8 cellular contexts compared by ENCODE assay signal in the genomic region with DNA sequence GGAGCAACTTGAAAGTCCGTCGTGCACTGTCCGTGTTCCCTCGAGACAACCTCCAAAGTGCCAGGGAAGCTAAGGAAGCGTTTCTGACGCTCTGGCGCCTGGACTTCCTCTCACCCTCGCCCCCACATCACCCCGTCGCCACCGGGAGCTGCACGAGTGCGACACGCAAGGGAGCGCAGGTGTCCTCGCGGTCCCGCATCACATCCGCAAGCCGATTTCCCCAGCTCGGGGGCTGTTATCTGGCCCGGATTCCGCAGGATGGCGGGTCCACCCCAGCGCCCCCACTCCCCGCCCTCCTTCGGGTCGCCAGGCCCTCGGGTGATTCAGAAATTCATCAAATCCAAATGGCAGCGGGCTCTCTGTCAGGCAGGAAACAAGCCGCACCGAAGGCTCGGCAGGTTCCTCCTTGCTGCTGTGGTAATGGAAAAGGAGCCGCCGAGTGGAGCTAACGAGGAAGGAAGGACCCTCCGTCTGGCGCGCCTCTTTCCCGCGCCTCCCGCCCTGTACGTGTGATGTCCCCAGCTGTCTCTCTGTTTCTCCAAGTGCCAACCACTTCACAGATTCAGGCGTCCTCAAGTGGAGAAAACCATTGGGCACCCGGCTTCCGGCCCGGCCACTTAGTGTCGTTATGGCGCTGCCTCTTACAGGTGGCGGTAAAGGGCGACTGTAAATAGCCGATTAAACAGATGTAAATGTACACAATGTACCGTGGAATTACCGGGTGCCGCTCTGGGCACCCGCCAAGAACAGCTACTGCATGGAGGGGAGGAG. TPM values are rescaled to one million over a fixed set of nuclear protein-coding genes. Genes with fewer than 3 reads are reported as not detected.
A peak's percentile ranks its signal among the peaks of the same experiment; 100 is the strongest.
DNase-seq lines count a peak whose midpoint lies in the region; ATAC-seq and TF ChIP-seq lines count a peak whose summit lies in the region.

No MANE protein-coding gene starts in this region.

- H3K9me3 ChIP-seq in CD4-positive, alpha-beta memory T cell (ENCODE audit: control insufficient read depth in 1 of 2, low read length in 2 of 2) = no peaks in the 10 kb centered on the region
- H3K9me3 ChIP-seq in left ventricle myocardium inferior (replicated peaks) (no peaks in the 10 kb centered on the region), prostate gland (no peaks in the 10 kb centered on the region)

- H3K36me3 ChIP-seq in CD4-positive, alpha-beta memory T cell (ENCODE audit: insufficient read depth, low read length) = no peaks in the 10 kb centered on the region
- no peaks in the 10 kb centered on the region for H3K36me3 ChIP-seq in left ventricle myocardium inferior
- no peaks in the 10 kb centered on the region for H3K36me3 ChIP-seq in prostate gland

- no peaks in the 10 kb centered on the region for H3K27me3 ChIP-seq in CD4-positive, alpha-beta memory T cell (ENCODE audit: insufficient read depth, low read length)
- H3K27me3 ChIP-seq in left ventricle myocardium inferior (ENCODE audit: low read depth) = no peaks in the 10 kb centered on the region
- no peaks in the 10 kb centered on the region for H3K27me3 ChIP-seq in prostate gland (replicated peaks; ENCODE audit: insufficient read depth)

- intact Hi-C loops in CD4-positive, alpha-beta memory T cell (cut with micrococcal nuclease) = loop anchor here (1.0 to 5.0 kb wide), 9 partner anchors 26 to 816 kb away; a partner anchor contains a TSS
- intact Hi-C loops in left ventricle myocardium inferior (cut with micrococcal nuclease) (no loop called here), prostate gland (cut with DNase I) (loop anchor here (5.0 to 10.0 kb wide), 2 partner anchors 105 to 252 kb away; a partner anchor contains a TSS)

- peak; percentile 68 to 79 (median 77) for DNase-seq in CD4-positive, alpha-beta memory T cell
- DNase-seq in NB4 (ENCODE audit: low read depth) (peak; percentile 79), left ventricle myocardium inferior (peak; percentile 50), prostate gland (ENCODE audit: low spot score) (peak; percentile 69), foreskin melanocyte (no peak)
- peak; percentile 62 for DNase-seq in activated naive CD8-positive, alpha-beta T cell treated with anti-CD3 and anti-CD28 coated beads for 36 hours

- H3K36me3 Mint-ChIP-seq in CD4-positive, alpha-beta memory T cell = peaks cover 0 to 16% of the 10 kb centered on the region in 2 donors
- H3K36me3 Mint-ChIP-seq in activated naive CD8-positive, alpha-beta T cell treated with anti-CD3 and anti-CD28 coated beads for 36 hours = peaks cover 7% of the 10 kb centered on the region

- H3K4me1 ChIP-seq in CD4-positive, alpha-beta memory T cell (ENCODE audit: insufficient read depth, low read length) = peaks cover 55% of the 10 kb centered on the region
- H3K4me1 ChIP-seq in left ventricle myocardium inferior (peaks cover 82% of the 10 kb centered on the region), prostate gland (replicated peaks) (no peaks in the 10 kb centered on the region)

- H3K27me3 Mint-ChIP-seq in CD4-positive, alpha-beta memory T cell = peaks cover 0 to 1% of the 10 kb centered on the region in 2 donors
- H3K27me3 Mint-ChIP-seq in activated naive CD8-positive, alpha-beta T cell treated with anti-CD3 and anti-CD28 coated beads for 36 hours = peaks cover 15% of the 10 kb centered on the region

- CTCF ChIA-PET in CD4-positive, alpha-beta memory T cell (lab: Charles Lee; ENCODE audit: partially characterized antibody) = interaction anchor here (1.0 to 3.8 kb wide), 8 partner anchors 23 to 261 kb away, joined by 3 to 21 read pairs (median 7); no protein-coding TSS in a partner anchor

- H3K4me3 Mint-ChIP-seq in CD4-positive, alpha-beta memory T cell = peak overlapping the region; percentile 97 to 99 (median 98)
- peak overlapping the region; percentile 97 for H3K4me3 Mint-ChIP-seq in activated naive CD8-positive, alpha-beta T cell treated with anti-CD3 and anti-CD28 coated beads for 36 hours

- H3K27ac Mint-ChIP-seq in CD4-positive, alpha-beta memory T cell = peak overlapping the region; percentile 97 to 99 (median 99)
- H3K27ac Mint-ChIP-seq in activated naive CD8-positive, alpha-beta T cell treated with anti-CD3 and anti-CD28 coated beads for 36 hours = peak overlapping the region; percentile 95

- TF ChIP-seq POLR2A in NB4 (IDR thresholded peaks at IDR 0.05; ENCODE audit: extremely low read depth, insufficient read length) = no peak
- TF ChIP-seq POLR2A in prostate gland (IDR thresholded peaks at IDR 0.05) = peak; percentile 34

- ATAC-seq in GM21786 (IDR thresholded peaks at IDR 0.05; ENCODE audit: unreplicated experiment) (peak; percentile 40), SK-N-SH treated with all-trans-retinoic acid at 6 μM for 48 hours (peak; percentile 43)

- H3K4me3 ChIP-seq in CD4-positive, alpha-beta memory T cell (ENCODE audit: low read length in 2 of 2) = peak overlapping the region; percentile 76 to 82
- H3K4me3 ChIP-seq in NB4 (ENCODE audit: low read depth, low read length) (peak overlapping the region; percentile 68), left ventricle myocardium inferior (peak overlapping the region; percentile 92), prostate gland (peak overlapping the region; percentile 78 to 96)

- peak overlapping the region; percentile 91 for H3K27ac ChIP-seq in CD4-positive, alpha-beta memory T cell (ENCODE audit: low read depth, low read length)
- H3K27ac ChIP-seq in left ventricle myocardium inferior (replicated peaks) (peak overlapping the region; percentile 97), prostate gland (peak overlapping the region; percentile 95 to 98)

- under 1% methylated on average over 56 of the region's 56 CpGs for WGBS in prostate gland

- peaks cover 0 to 4% (median 0%) of the 10 kb centered on the region in 8 donors for H3K9me3 Mint-ChIP-seq in CD4-positive, alpha-beta memory T cell
- no peaks in the 10 kb centered on the region for H3K9me3 Mint-ChIP-seq in activated naive CD8-positive, alpha-beta T cell treated with anti-CD3 and anti-CD28 coated beads for 36 hours

- TF ChIP-seq CTCF in NB4 (IDR thresholded peaks at IDR 0.05; ENCODE audit: low read depth, low read length) = no peak
- TF ChIP-seq CTCF in left ventricle myocardium inferior (IDR thresholded peaks at IDR 0.05; ENCODE audit: borderline replicate concordance) = no peak
- TF ChIP-seq CTCF in prostate gland (IDR thresholded peaks at IDR 0.05) = peak in 2 of 4 experiments; percentile 17 to 34

- H3K4me1 Mint-ChIP-seq in CD4-positive, alpha-beta memory T cell = peaks cover 33 to 88% (median 61%) of the 10 kb centered on the region in 4 donors
- peaks cover 47% of the 10 kb centered on the region for H3K4me1 Mint-ChIP-seq in activated naive CD8-positive, alpha-beta T cell treated with anti-CD3 and anti-CD28 coated beads for 36 hours

- POLR2A ChIA-PET in CD4-positive, alpha-beta memory T cell (lab: Charles Lee; ENCODE audit: partially characterized antibody) = interaction anchor here (0.6 to 6.0 kb wide), 26 partner anchors 8 to 967 kb away, joined by 3 to 73 read pairs (median 6); a partner anchor contains a TSS

TF ChIP-seq in SK-N-SH treated with all-trans-retinoic acid at 6 μM for 48 hours, 23 proteins besides CTCF, POLR2A, EP300 and RAD21 (continues in another document):
- TF ChIP-seq, protein P1, sequence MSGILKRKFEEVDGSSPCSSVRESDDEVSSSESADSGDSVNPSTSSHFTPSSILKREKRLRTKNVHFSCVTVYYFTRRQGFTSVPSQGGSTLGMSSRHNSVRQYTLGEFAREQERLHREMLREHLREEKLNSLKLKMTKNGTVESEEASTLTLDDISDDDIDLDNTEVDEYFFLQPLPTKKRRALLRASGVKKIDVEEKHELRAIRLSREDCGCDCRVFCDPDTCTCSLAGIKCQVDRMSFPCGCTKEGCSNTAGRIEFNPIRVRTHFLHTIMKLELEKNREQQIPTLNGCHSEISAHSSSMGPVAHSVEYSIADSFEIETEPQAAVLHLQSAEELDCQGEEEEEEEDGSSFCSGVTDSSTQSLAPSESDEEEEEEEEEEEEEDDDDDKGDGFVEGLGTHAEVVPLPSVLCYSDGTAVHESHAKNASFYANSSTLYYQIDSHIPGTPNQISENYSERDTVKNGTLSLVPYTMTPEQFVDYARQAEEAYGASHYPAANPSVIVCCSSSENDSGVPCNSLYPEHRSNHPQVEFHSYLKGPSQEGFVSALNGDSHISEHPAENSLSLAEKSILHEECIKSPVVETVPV (CRISPR knock-in tag; IDR thresholded peaks at IDR 0.05) = no peak
- TF ChIP-seq, protein P2, sequence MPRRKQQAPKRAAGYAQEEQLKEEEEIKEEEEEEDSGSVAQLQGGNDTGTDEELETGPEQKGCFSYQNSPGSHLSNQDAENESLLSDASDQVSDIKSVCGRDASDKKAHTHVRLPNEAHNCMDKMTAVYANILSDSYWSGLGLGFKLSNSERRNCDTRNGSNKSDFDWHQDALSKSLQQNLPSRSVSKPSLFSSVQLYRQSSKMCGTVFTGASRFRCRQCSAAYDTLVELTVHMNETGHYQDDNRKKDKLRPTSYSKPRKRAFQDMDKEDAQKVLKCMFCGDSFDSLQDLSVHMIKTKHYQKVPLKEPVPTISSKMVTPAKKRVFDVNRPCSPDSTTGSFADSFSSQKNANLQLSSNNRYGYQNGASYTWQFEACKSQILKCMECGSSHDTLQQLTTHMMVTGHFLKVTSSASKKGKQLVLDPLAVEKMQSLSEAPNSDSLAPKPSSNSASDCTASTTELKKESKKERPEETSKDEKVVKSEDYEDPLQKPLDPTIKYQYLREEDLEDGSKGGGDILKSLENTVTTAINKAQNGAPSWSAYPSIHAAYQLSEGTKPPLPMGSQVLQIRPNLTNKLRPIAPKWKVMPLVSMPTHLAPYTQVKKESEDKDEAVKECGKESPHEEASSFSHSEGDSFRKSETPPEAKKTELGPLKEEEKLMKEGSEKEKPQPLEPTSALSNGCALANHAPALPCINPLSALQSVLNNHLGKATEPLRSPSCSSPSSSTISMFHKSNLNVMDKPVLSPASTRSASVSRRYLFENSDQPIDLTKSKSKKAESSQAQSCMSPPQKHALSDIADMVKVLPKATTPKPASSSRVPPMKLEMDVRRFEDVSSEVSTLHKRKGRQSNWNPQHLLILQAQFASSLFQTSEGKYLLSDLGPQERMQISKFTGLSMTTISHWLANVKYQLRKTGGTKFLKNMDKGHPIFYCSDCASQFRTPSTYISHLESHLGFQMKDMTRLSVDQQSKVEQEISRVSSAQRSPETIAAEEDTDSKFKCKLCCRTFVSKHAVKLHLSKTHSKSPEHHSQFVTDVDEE (CRISPR knock-in tag; IDR thresholded peaks at IDR 0.05) = no peak

RNA-seq across cellular contexts. Expression of a gene that starts 0.9 kb away (rescaled TPM):
- total RNA-seq in CD4-positive, alpha-beta memory T cell = 10 to 100 TPM; 13.8 to 14.6 TPM
- polyA plus RNA-seq in CD4-positive, alpha-beta memory T cell = 1 to 10 TPM; 3.9 to 5.6 TPM
- 10 to 100 TPM; 12.2 to 14.1 TPM for total RNA-seq in activated naive CD8-positive, alpha-beta T cell treated with anti-CD3 and anti-CD28 coated beads for 36 hours
- total RNA-seq in left ventricle myocardium inferior = 50.7 TPM
- total RNA-seq in prostate gland = 100 to 1,000 TPM in 1 of 2 donors, 10 to 100 TPM in 1; 71.7 to 100 TPM
